In genomic region chr5:152271420-152271819, GRCh38 we compare ENCODE assay signal across 8 cellular contexts.
DNase-seq lines count a peak whose midpoint lies in the region; ATAC-seq and TF ChIP-seq lines count a peak whose summit lies in the region.

No MANE protein-coding gene starts in this region.

- H3K4me1 ChIP-seq in thoracic aorta (ENCODE audit: control insufficient read depth in 1 of 2, low read depth in 2 of 2) = peaks cover 0 to 33% of the 10 kb centered on the region in 2 donors

- peak; percentile 8 for DNase-seq in NOMO-1 treated with DMSO at 0.1 percent for 48 hours (lab: John Stamatoyannopoulos, UW; ENCODE audit: unreplicated experiment)
- no peak for DNase-seq in NOMO-1 treated with dmso at 0.1 percent for 144 hours (lab: John Stamatoyannopoulos, UW; ENCODE audit: unreplicated experiment)
- DNase-seq in NCI-H526 treated with DMSO at 0.1 percent for 48 hours (lab: John Stamatoyannopoulos, UW) = peak; percentile 33
- peak; percentile 16 for DNase-seq in globus pallidus (ENCODE audit: low spot score)
- no peak for DNase-seq in thoracic aorta (ENCODE audit: low spot score)

- TF ChIP-seq CTCF in thoracic aorta (IDR thresholded peaks at IDR 0.05) = peak; percentile 44

- H3K27me3 ChIP-seq in thoracic aorta (replicated peaks; ENCODE audit: insufficient read depth) = no peaks in the 10 kb centered on the region

- H3K9me3 ChIP-seq in thoracic aorta = no peaks in the 10 kb centered on the region

- ATAC-seq in thoracic aorta (ENCODE audit: insufficient number of reproducible peaks, low FRiP score, low read depth) (peak; percentile 33), GM18519 (IDR thresholded peaks at IDR 0.05; ENCODE audit: low FRiP score, unreplicated experiment) (no peak), GM18858 (IDR thresholded peaks at IDR 0.05; ENCODE audit: unreplicated experiment) (no peak), HG02798 (IDR thresholded peaks at IDR 0.05; ENCODE audit: poor library complexity, unreplicated experiment) (no peak)

- no peaks in the 10 kb centered on the region for H3K36me3 ChIP-seq in thoracic aorta

- H3K4me3 ChIP-seq in thoracic aorta = no peak overlapping the region

- peak overlapping the region in 1 of 2 donors; percentile 16 for H3K27ac ChIP-seq in thoracic aorta

Comparison
In these comparisons a context has a peak if more than half of its experiments do, and no peak if none do; other contexts are left out.
1. DNase-seq: peak in NOMO-1 treated with DMSO at 0.1 percent for 48 hours (single experiment), NCI-H526 treated with DMSO at 0.1 percent for 48 hours (single experiment) and globus pallidus (single experiment); none in NOMO-1 treated with dmso at 0.1 percent for 144 hours (single experiment) and thoracic aorta (single experiment).